ENCODE assay signal across 8 cellular contexts in the genomic region with DNA sequence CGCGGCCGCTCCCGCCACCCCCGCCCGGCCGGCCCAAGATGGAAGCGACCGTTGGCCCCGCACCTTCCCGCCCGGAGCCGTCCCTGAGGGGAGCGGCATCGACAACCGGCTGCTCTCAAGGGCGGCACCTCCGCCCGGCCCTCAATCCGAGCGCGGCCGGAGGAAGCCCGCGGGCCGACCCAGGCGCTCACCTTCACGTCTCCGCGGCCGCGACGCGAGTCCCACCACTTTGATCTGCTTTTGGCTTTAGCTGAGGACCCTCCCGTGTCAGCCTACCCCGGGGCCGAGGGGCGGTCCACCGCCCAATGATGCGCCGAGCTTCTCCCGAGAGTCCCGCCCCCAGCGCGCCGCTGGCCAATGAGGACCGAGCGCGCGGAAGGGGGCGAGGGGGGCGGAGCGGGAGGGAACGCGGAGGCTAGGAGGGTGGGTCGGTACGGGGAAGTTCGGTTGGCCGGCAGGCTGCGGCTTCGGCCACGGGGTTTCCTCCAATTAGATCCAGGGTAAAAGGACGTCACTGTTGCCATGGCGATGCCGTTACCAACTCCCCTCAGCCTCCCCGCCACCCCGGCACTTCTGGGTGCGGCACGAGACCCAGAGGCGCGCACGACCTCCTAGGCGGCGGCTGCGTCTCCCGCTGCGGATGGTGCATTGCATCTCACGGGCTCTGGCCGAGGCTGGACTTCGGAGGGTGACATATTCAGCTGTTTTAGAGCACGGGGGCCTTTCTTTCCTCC. TPM values are rescaled to one million over a fixed set of nuclear protein-coding genes. Genes with fewer than 3 reads are reported as not detected.
DNase-seq lines count a peak whose midpoint lies in the region; ATAC-seq and TF ChIP-seq lines count a peak whose summit lies in the region.

A gene (minus strand): TSS at position 248 of the 734 bp plus-strand sequence. CDS start 545 bp downstream, outside the sequence.

- no peak for TF ChIP-seq CTCF in fibroblast of pulmonary artery (IDR thresholded peaks at IDR 0.05; ENCODE audit: low read length, missing control alignments)

- peaks cover 8% of the 10 kb centered on the region for H3K36me3 ChIP-seq in H7 (replicated peaks; ENCODE audit: control insufficient read depth, insufficient read depth, low read length)

- peak within 1 kb of the TSS; percentile 99 for H3K4me3 Mint-ChIP-seq in natural killer cell treated with Interleukin-12 subunit alpha and Interleukin-12 subunit beta and Interleukin-15 and Interleukin-18, amount 100 ng/mL, for 72 hours

- H3K4me3 ChIP-seq in H7 (ENCODE audit: insufficient read depth, low read depth, low read length) (peak within 1 kb of the TSS; percentile 95), fibroblast of pulmonary artery (replicated peaks; ENCODE audit: low read depth, low read length) (peak within 1 kb of the TSS; percentile 91)

- H3K27ac Mint-ChIP-seq in natural killer cell treated with Interleukin-12 subunit alpha and Interleukin-12 subunit beta and Interleukin-15 and Interleukin-18, amount 100 ng/mL, for 72 hours: peak within 1 kb of the TSS; percentile 48 to 78

- H3K27me3 Mint-ChIP-seq in natural killer cell treated with Interleukin-12 subunit alpha and Interleukin-12 subunit beta and Interleukin-15 and Interleukin-18, amount 100 ng/mL, for 72 hours: no peaks in the 10 kb centered on the region

- peaks cover 16% of the 10 kb centered on the region for H3K27me3 ChIP-seq in H7 (ENCODE audit: control insufficient read depth, insufficient read depth, low read length)

- DNase-seq in ELF-1 (ENCODE audit: low read depth, low spot score) (peak; percentile 99), H7 (peak; percentile 99), M059J (ENCODE audit: low read depth) (peak; percentile 98), SHP77 (lab: John Stamatoyannopoulos, UW) (peak; percentile 99 to 100), fibroblast of pulmonary artery (ENCODE audit: low read depth) (peak; percentile 99)
- peak; percentile 95 for DNase-seq in activated effector memory CD4-positive, alpha-beta T cell treated with Interleukin-2 at 50 U/mL for 16 hours
- peak; percentile 98 for DNase-seq in natural killer cell treated with Interleukin-12 subunit alpha and Interleukin-12 subunit beta and Interleukin-15 and Interleukin-18, amount 100 ng/mL, for 72 hours (ENCODE audit: low spot score)
- DNase-seq in stimulated activated naive CD8-positive, alpha-beta T cell treated with anti-CD3 and anti-CD28 coated beads, Interleukin-15, Interleukin-2, amounts not matched to agents 100 U/mL and 50 U/mL, for 24 hours: peak; percentile 99

- H3K4me1 Mint-ChIP-seq in natural killer cell treated with Interleukin-12 subunit alpha and Interleukin-12 subunit beta and Interleukin-15 and Interleukin-18, amount 100 ng/mL, for 72 hours (ENCODE audit: low read depth in 2 of 2): peaks cover 43 to 54% of the 10 kb centered on the region in 2 donors

- peaks cover 32% of the 10 kb centered on the region for H3K36me3 Mint-ChIP-seq in natural killer cell treated with Interleukin-12 subunit alpha and Interleukin-12 subunit beta and Interleukin-15 and Interleukin-18, amount 100 ng/mL, for 72 hours

- no peaks in the 10 kb centered on the region for H3K9me3 Mint-ChIP-seq in natural killer cell treated with Interleukin-12 subunit alpha and Interleukin-12 subunit beta and Interleukin-15 and Interleukin-18, amount 100 ng/mL, for 72 hours

- ATAC-seq in natural killer cell treated with Interleukin-12 subunit alpha and Interleukin-12 subunit beta and Interleukin-15 and Interleukin-18, amount 100 ng/mL, for 72 hours: peak; percentile 97
- peak; percentile 95 for ATAC-seq in stimulated activated naive CD8-positive, alpha-beta T cell treated with anti-CD3 and anti-CD28 coated beads, Interleukin-15, Interleukin-2, amounts not matched to agents 100 U/mL and 50 U/mL, for 24 hours

RNA-seq across cellular contexts. Expression of the gene that starts here (rescaled TPM):
- total RNA-seq in H7 (2014; rRNA removed; shearing (Covaris generic)): 378 and 389 TPM in 2 replicates
- total RNA-seq in M059J (2014; rRNA removed; shearing (Covaris generic)): 580 and 670 TPM in 2 replicates
- total RNA-seq in natural killer cell treated with Interleukin-12 subunit alpha and Interleukin-12 subunit beta and Interleukin-15 and Interleukin-18, amount 100 ng/mL, for 72 hours: 100 to 1,000 TPM; 221 to 318 TPM

Comparison
In these comparisons a context has a peak if more than half of its experiments do, and no peak if none do; other contexts are left out.
1. Peak in every context shown above with its lines: DNase-seq, ATAC-seq and H3K4me3 ChIP-seq.